Comparison of ENCODE assay signal across 12 cellular contexts in genomic region chr14:88790501-88791251, GRCh38. TPM values are rescaled to one million over a fixed set of nuclear protein-coding genes. Genes with fewer than 3 reads are reported as not detected.
DNase-seq lines count a peak whose midpoint lies in the region; ATAC-seq and TF ChIP-seq lines count a peak whose summit lies in the region.
"Had no signal": no experiment of that assay in that cellular context is flagged by ENCODE, and none has a peak within 500 bp of the region (broad histone marks: within the 10 kb centered on the region; RNA-seq: fewer than 3 reads in every experiment).

No MANE protein-coding gene starts in this region.

- H2BK120ac ChIP-seq in IMR-90 (ENCODE audit: low read depth, low read length) = no peak overlapping the region

- H3K9me1 ChIP-seq in IMR-90 (ENCODE audit: insufficient read depth, low read length) = peaks cover 3% of the 10 kb centered on the region; the same call in 1 of the 2 replicates

- no peak overlapping the region for H4K5ac ChIP-seq in IMR-90 (ENCODE audit: low read depth, low read length)

- intact Hi-C loops in IMR-90 (cut with micrococcal nuclease) = loop anchor here (1.0 to 2.0 kb wide), 2 partner anchors 26 to 123 kb away; no protein-coding TSS in a partner anchor
- intact Hi-C loops in Calu3 (cut with micrococcal nuclease; ENCODE audit: unreplicated experiment) = loop anchor here (10.0 kb wide), 1 partner anchor 126 kb away; no protein-coding TSS in a partner anchor

- peaks cover 0 to 27% of the 10 kb centered on the region in 2 experiments; a peak in 2 of 4 replicates for H3K79me1 ChIP-seq in IMR-90 (ENCODE audit: low read depth in 1 of 2, low read length in 2 of 2)

- no peaks in the 10 kb centered on the region for H3K9me3 ChIP-seq in IMR-90 (ENCODE audit: control insufficient read depth, insufficient read depth, low read length)
- H3K9me3 ChIP-seq in effector memory CD4-positive, alpha-beta T cell (ENCODE audit: control insufficient read depth, low read length) = no peaks in the 10 kb centered on the region

- H3K4me3 ChIP-seq in IMR-90 (ENCODE audit: insufficient read depth, low read depth, low read length) = peak overlapping the region; percentile 91; the same call in 1 of the 2 replicates
- no peak overlapping the region for H3K4me3 ChIP-seq in effector memory CD4-positive, alpha-beta T cell (ENCODE audit: insufficient read depth, low read depth, low read length, poor library complexity, severe bottlenecking)

- no peaks in the 10 kb centered on the region for H4K20me1 ChIP-seq in IMR-90 (ENCODE audit: insufficient read depth, low read length)

- no peaks in the 10 kb centered on the region for H3K9me3 Mint-ChIP-seq in T-helper 2 cell treated with Interferon-gamma antibody and Interleukin-4, amounts not matched to agents 5 μg/mL and 100 μg/mL, for 36 hours
- peaks cover 3% of the 10 kb centered on the region for H3K9me3 Mint-ChIP-seq in activated naive CD8-positive, alpha-beta T cell treated with anti-CD3 and anti-CD28 coated beads for 36 hours
- H3K9me3 Mint-ChIP-seq in neural crest cell (no peaks in the 10 kb centered on the region), Calu3 (ENCODE audit: low read depth, unreplicated experiment) (no peaks in the 10 kb centered on the region)

- H2AK9ac ChIP-seq in IMR-90 (replicated peaks; ENCODE audit: low read depth, low read length, poor library complexity) = no peak overlapping the region

- H3K27ac ChIP-seq in IMR-90 (ENCODE audit: insufficient read depth, low read length) = no peak overlapping the region
- no peak overlapping the region for H3K27ac ChIP-seq in effector memory CD4-positive, alpha-beta T cell (ENCODE audit: insufficient read depth, low read length, poor library complexity, severe bottlenecking)

- TF ChIP-seq CTCF in IMR-90 (conservative IDR thresholded peaks at IDR 0.05; ENCODE audit: low read depth, low read length) = no peak
- no peak for TF ChIP-seq CTCF in neural crest cell (conservative IDR thresholded peaks at IDR 0.05)
- no peak for TF ChIP-seq CTCF in Calu3 (IDR thresholded peaks at IDR 0.05; ENCODE audit: unreplicated experiment)

- no peak overlapping the region for H4K8ac ChIP-seq in IMR-90 (ENCODE audit: low read depth in 2 of 2, low read length in 2 of 2)

- no peak overlapping the region for H2AFZ ChIP-seq in IMR-90 (replicated peaks; ENCODE audit: low read length, poor library complexity)

- no peak for ATAC-seq in IMR-90 (ENCODE audit: low read depth)

- dilution Hi-C loops in IMR-90 (cut with HindIII; ENCODE audit: low sequenced_read_pairs, unreplicated experiment) = no loop called here

- no peak overlapping the region for H3K14ac ChIP-seq in IMR-90 (replicated peaks; ENCODE audit: low read depth, low read length)

- no peaks in the 10 kb centered on the region for H3K36me3 Mint-ChIP-seq in T-helper 2 cell treated with Interferon-gamma antibody and Interleukin-4, amounts not matched to agents 5 μg/mL and 100 μg/mL, for 36 hours (ENCODE audit: low read depth)
- peaks cover 2% of the 10 kb centered on the region for H3K36me3 Mint-ChIP-seq in activated naive CD8-positive, alpha-beta T cell treated with anti-CD3 and anti-CD28 coated beads for 36 hours
- H3K36me3 Mint-ChIP-seq in neural crest cell (ENCODE audit: low read depth) (no peaks in the 10 kb centered on the region), Calu3 (ENCODE audit: insufficient read depth, unreplicated experiment) (peaks cover 21% of the 10 kb centered on the region)

- H3K27me3 Mint-ChIP-seq in T-helper 2 cell treated with Interferon-gamma antibody and Interleukin-4, amounts not matched to agents 5 μg/mL and 100 μg/mL, for 36 hours (ENCODE audit: low read depth) = peaks cover 31% of the 10 kb centered on the region
- peaks cover 13% of the 10 kb centered on the region for H3K27me3 Mint-ChIP-seq in activated naive CD8-positive, alpha-beta T cell treated with anti-CD3 and anti-CD28 coated beads for 36 hours
- H3K27me3 Mint-ChIP-seq in neural crest cell (ENCODE audit: low read depth) = peaks cover 75% of the 10 kb centered on the region
- H3K27me3 Mint-ChIP-seq in Calu3 (ENCODE audit: unreplicated experiment) = peaks cover 33% of the 10 kb centered on the region

- H2AK5ac ChIP-seq in IMR-90 (ENCODE audit: low read depth, low read length) = no peak overlapping the region

- H3K56ac ChIP-seq in IMR-90 (ENCODE audit: extremely low read depth, insufficient read depth, low read length) = no peak overlapping the region; the same call in 1 of the 2 replicates

- H2BK5ac ChIP-seq in IMR-90 (ENCODE audit: low read depth, low read length, poor library complexity, severe bottlenecking) = peak overlapping the region; percentile 70

- H3K36me3 ChIP-seq in IMR-90 (ENCODE audit: control insufficient read depth, insufficient read depth, low read length) = no peaks in the 10 kb centered on the region
- H3K36me3 ChIP-seq in effector memory CD4-positive, alpha-beta T cell (ENCODE audit: control insufficient read depth, insufficient read depth, low read length) = no peaks in the 10 kb centered on the region
- H3K36me3 ChIP-seq: spleen had no signal

- H3K27ac Mint-ChIP-seq in T-helper 2 cell treated with Interferon-gamma antibody and Interleukin-4, amounts not matched to agents 5 μg/mL and 100 μg/mL, for 36 hours = no peak overlapping the region
- no peak overlapping the region for H3K27ac Mint-ChIP-seq in activated naive CD8-positive, alpha-beta T cell treated with anti-CD3 and anti-CD28 coated beads for 36 hours
- no peak overlapping the region for H3K27ac Mint-ChIP-seq in neural crest cell (ENCODE audit: unreplicated experiment)
- H3K27ac Mint-ChIP-seq in Calu3 (ENCODE audit: unreplicated experiment) = no peak overlapping the region

- peak overlapping the region; percentile 25; the same call in 1 of the 2 replicates for H3K9ac ChIP-seq in IMR-90 (ENCODE audit: low read depth, low read length)

- no peak for DNase-seq in T-helper 2 cell treated with Interferon-gamma antibody and Interleukin-4, amounts not matched to agents 5 μg/mL and 100 μg/mL, for 36 hours (ENCODE audit: low spot score)
- DNase-seq in T-helper 2 cell (no peak), IMR-90 (no peak), neural crest cell (ENCODE audit: low read depth, low spot score) (no peak), germinal center (ENCODE audit: low spot score) (no peak), Calu3 (no peak)
- DNase-seq in activated naive CD8-positive, alpha-beta T cell treated with anti-CD3 and anti-CD28 coated beads for 36 hours = no peak
- no peak for DNase-seq in effector memory CD4-positive, alpha-beta T cell
- DNase-seq: activated CD8-positive, alpha-beta memory T cell treated with anti-CD3 and anti-CD28 coated beads for 24 hours; anterior cingulate cortex; spleen; SW 1271 had no signal

- POLR2A ChIA-PET in IMR-90 (lab: Charles Lee; ENCODE audit: unreplicated experiment) = no interaction called here

- H4K91ac ChIP-seq in IMR-90 (ENCODE audit: insufficient read depth, low read depth, low read length) = no peak overlapping the region

- WGBS in IMR-90 (ENCODE audit: extremely low coverage in 2 of 2, insufficient read length in 1 of 2), 2 experiments = no CpG with 5 or more reads among the region's 5 CpGs

- no peak overlapping the region; the same call in 1 of the 2 replicates for H3K4ac ChIP-seq in IMR-90 (ENCODE audit: low read depth, low read length)

- in situ Hi-C loops in IMR-90 (cut with MboI; ENCODE audit: low sequenced_read_pairs) = no loop called here

- no peak overlapping the region for H2BK15ac ChIP-seq in IMR-90 (ENCODE audit: low read depth, low read length)

- peaks cover 3% of the 10 kb centered on the region for H3K4me1 Mint-ChIP-seq in T-helper 2 cell treated with Interferon-gamma antibody and Interleukin-4, amounts not matched to agents 5 μg/mL and 100 μg/mL, for 36 hours (ENCODE audit: low read depth)
- H3K4me1 Mint-ChIP-seq in activated naive CD8-positive, alpha-beta T cell treated with anti-CD3 and anti-CD28 coated beads for 36 hours = peaks cover 23% of the 10 kb centered on the region
- H3K4me1 Mint-ChIP-seq in neural crest cell = peaks cover 4% of the 10 kb centered on the region
- no peaks in the 10 kb centered on the region for H3K4me1 Mint-ChIP-seq in Calu3 (ENCODE audit: low read depth, unreplicated experiment)

- H3K27me3 ChIP-seq in IMR-90 (ENCODE audit: control insufficient read depth, insufficient read depth, low read length) = no peaks in the 10 kb centered on the region; the same call in 1 of the 2 replicates
- H3K27me3 ChIP-seq in effector memory CD4-positive, alpha-beta T cell (replicated peaks; ENCODE audit: control insufficient read depth, insufficient read depth, low read length, poor library complexity, severe bottlenecking) = no peaks in the 10 kb centered on the region

- H3K4me1 ChIP-seq in IMR-90 (ENCODE audit: control insufficient read depth, insufficient read depth, low read length) = peaks cover 1% of the 10 kb centered on the region; the same call in 1 of the 2 replicates
- peaks cover 7% of the 10 kb centered on the region for H3K4me1 ChIP-seq in effector memory CD4-positive, alpha-beta T cell (ENCODE audit: control insufficient read depth, insufficient read depth, low read length, poor library complexity, severe bottlenecking)

- peak overlapping the region; percentile 13; the same call in 1 of the 2 replicates for H3K23ac ChIP-seq in IMR-90 (ENCODE audit: low read depth, low read length)

- CTCF ChIA-PET in IMR-90 (lab: Yijun Ruan, JAX) (interaction anchor here (0.5 to 0.8 kb wide), 2 partner anchors 124 to 232 kb away, joined by 3 to 5 read pairs; no protein-coding TSS in a partner anchor), Calu3 (lab: Charles Lee) (no interaction called here)

- H3K4me2 ChIP-seq in IMR-90 (ENCODE audit: low read depth, low read length) = peak overlapping the region; percentile 76; the same call in 1 of the 2 replicates

- no peak overlapping the region for H3K18ac ChIP-seq in IMR-90 (ENCODE audit: low read depth, low read length)

- TF ChIP-seq RAD21 in IMR-90 (IDR thresholded peaks at IDR 0.05; ENCODE audit: low read length) = no peak

- H2BK20ac ChIP-seq in IMR-90 (ENCODE audit: low read depth, low read length) = no peak overlapping the region

- TF ChIP-seq POLR2A in IMR-90 (IDR thresholded peaks at IDR 0.05; ENCODE audit: low read depth, low read length) = no peak

- no TSS peak for BruUV-seq in IMR-90 (replicated peaks; lab: Mats Ljungman, UMichigan)
- BruUV-seq in Calu3 (replicated peaks; lab: Mats Ljungman, UMichigan) = no TSS peak

- peak overlapping the region; percentile 21 for H3K4me3 Mint-ChIP-seq in T-helper 2 cell treated with Interferon-gamma antibody and Interleukin-4, amounts not matched to agents 5 μg/mL and 100 μg/mL, for 36 hours
- H3K4me3 Mint-ChIP-seq in activated naive CD8-positive, alpha-beta T cell treated with anti-CD3 and anti-CD28 coated beads for 36 hours = peak overlapping the region; percentile 89
- H3K4me3 Mint-ChIP-seq in neural crest cell (peak overlapping the region; percentile 87), Calu3 (ENCODE audit: low read depth, unreplicated experiment) (no peak overlapping the region)

RNA-seq across cellular contexts. Expression of gene EML5, which starts 2.1 kb away (rescaled TPM):
- 22.2 and 34.7 TPM in 2 replicates for total RNA-seq in IMR-90 (2012; rRNA removed)
- 5.7 and 8.1 TPM in 2 replicates for polyA plus RNA-seq in IMR-90 (2012; rRNA removed)
- polyA plus RNA-seq in IMR-90 (2012; cell fraction: cytosol; rRNA removed) = 0.71 and 1.5 TPM in 2 replicates
- polyA plus RNA-seq in IMR-90 (2012; cell fraction: nucleus; rRNA removed; ENCODE audit: low replicate concordance) = 2.3 and 18.3 TPM in 2 replicates
- total RNA-seq in activated naive CD8-positive, alpha-beta T cell treated with anti-CD3 and anti-CD28 coated beads for 36 hours = 1 to 10 TPM; 3.0 to 3.3 TPM
- 1.3 TPM in 2 replicates for total RNA-seq in neural crest cell
- total RNA-seq in Calu3 (2022) = 0.52 and 0.78 TPM in 2 replicates

RNA-seq across cellular contexts. Expression of gene TTC8, which starts 33.8 kb away (rescaled TPM):
- total RNA-seq in IMR-90 (2012; rRNA removed) (48.0 and 48.9 TPM in 2 replicates), neural crest cell (24.7 and 29.1 TPM in 2 replicates), Calu3 (2022) (16.9 and 17.0 TPM in 2 replicates)
- 75.9 and 84.2 TPM in 2 replicates for polyA plus RNA-seq in IMR-90 (2012; rRNA removed)
- 21.1 and 38.5 TPM in 2 replicates for polyA plus RNA-seq in IMR-90 (2012; cell fraction: cytosol; rRNA removed)
- 29.6 and 115 TPM in 2 replicates for polyA plus RNA-seq in IMR-90 (2012; cell fraction: nucleus; rRNA removed; ENCODE audit: low replicate concordance)
- total RNA-seq in activated naive CD8-positive, alpha-beta T cell treated with anti-CD3 and anti-CD28 coated beads for 36 hours = 1 to 10 TPM; 4.8 to 6.4 TPM
